ENCODE assay signal across 1 cellular context in genomic region chr19:48819366-48819816, GRCh38.
A peak's percentile ranks its signal among the peaks of the same experiment; 100 is the strongest.
TF ChIP-seq lines count a peak whose summit lies in the region.

No MANE protein-coding gene starts in this region.

TF ChIP-seq in HepG2, 621 proteins besides CTCF, POLR2A, EP300 and RAD21:
- TF ChIP-seq ZBTB7B (CRISPR knock-in tag; IDR thresholded peaks at IDR 0.05) (no peak), CEBPB (IDR thresholded peaks at IDR 0.05; ENCODE audit: borderline replicate concordance, low read depth, low read length) (peak; percentile 45; the same call in 1 of the 2 replicates), TRIM24 (CRISPR knock-in tag; IDR thresholded peaks at IDR 0.05) (no peak), ZNF552 (CRISPR knock-in tag; IDR thresholded peaks at IDR 0.05; ENCODE audit: borderline replicate concordance) (no peak)
- TF ChIP-seq, protein P1, sequence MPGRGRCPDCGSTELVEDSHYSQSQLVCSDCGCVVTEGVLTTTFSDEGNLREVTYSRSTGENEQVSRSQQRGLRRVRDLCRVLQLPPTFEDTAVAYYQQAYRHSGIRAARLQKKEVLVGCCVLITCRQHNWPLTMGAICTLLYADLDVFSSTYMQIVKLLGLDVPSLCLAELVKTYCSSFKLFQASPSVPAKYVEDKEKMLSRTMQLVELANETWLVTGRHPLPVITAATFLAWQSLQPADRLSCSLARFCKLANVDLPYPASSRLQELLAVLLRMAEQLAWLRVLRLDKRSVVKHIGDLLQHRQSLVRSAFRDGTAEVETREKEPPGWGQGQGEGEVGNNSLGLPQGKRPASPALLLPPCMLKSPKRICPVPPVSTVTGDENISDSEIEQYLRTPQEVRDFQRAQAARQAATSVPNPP (CRISPR knock-in tag; IDR thresholded peaks at IDR 0.05), result no peak
TF ChIP-seq in HepG2: peak in this region for 1.
